ENCODE assay signal across 8 cellular contexts in genomic region chr7:44979481-44980392, GRCh38. TPM values are rescaled to one million over a fixed set of nuclear protein-coding genes. Genes with fewer than 3 reads are reported as not detected.
DNase-seq lines count a peak whose midpoint lies in the region; ATAC-seq and TF ChIP-seq lines count a peak whose summit lies in the region.

No MANE protein-coding gene starts in this region.

- H3K4me3 ChIP-seq in left lung (peak overlapping the region in 1 of 2 donors; percentile 63), tibial artery (no peak overlapping the region)

- H3K9me3 ChIP-seq in left lung, result no peaks in the 10 kb centered on the region
- H3K9me3 ChIP-seq in tibial artery, result no peaks in the 10 kb centered on the region

- intact Hi-C loops in left lung (cut with DNase I), result no loop called here
- intact Hi-C loops in tibial artery (cut with DNase I; ENCODE audit: low total_unique reads), result loop anchor here (10.0 kb wide), 1 partner anchor 375 kb away; the partner anchor contains the start of gene OGDH

- H3K27ac ChIP-seq in left lung, result peak overlapping the region; percentile 67 to 76
- no peak overlapping the region for H3K27ac ChIP-seq in tibial artery

- peaks cover 0 to 62% of the 10 kb centered on the region in 2 donors for H3K36me3 ChIP-seq in left lung
- H3K36me3 ChIP-seq in tibial artery, result peaks cover 17 to 90% (median 37%) of the 10 kb centered on the region in 3 donors

- no peak for TF ChIP-seq CTCF in left lung (IDR thresholded peaks at IDR 0.05)
- TF ChIP-seq CTCF in tibial artery (IDR thresholded peaks at IDR 0.05), result no peak

- ATAC-seq in GM18861 (IDR thresholded peaks at IDR 0.05; ENCODE audit: unreplicated experiment) (peak; percentile 1), left lung (peak; percentile 44), GM21447 (IDR thresholded peaks at IDR 0.05; ENCODE audit: unreplicated experiment) (no peak)

- in situ Hi-C loops in SK-MEL-5 (cut with HindIII; ENCODE audit: low pct_unique_long_range_greater_than_20kb, low sequenced_read_pairs), result no loop called here

- DNase-seq in AG08395 (ENCODE audit: low spot score), result peak; percentile 43
- DNase-seq in SK-MEL-5 (ENCODE audit: low read depth, low spot score), result peak; percentile 83
- no peak for DNase-seq in left lung
- DNase-seq in amniotic stem cell (lab: John Stamatoyannopoulos, UW), result no peak
- no peak for DNase-seq in NCI-H1092 (lab: John Stamatoyannopoulos, UW)
- DNase-seq in tibial artery, result no peak

- H3K27me3 ChIP-seq in left lung, result no peaks in the 10 kb centered on the region
- H3K27me3 ChIP-seq in tibial artery, result no peaks in the 10 kb centered on the region

- peaks cover 34 to 98% of the 10 kb centered on the region in 2 donors for H3K4me1 ChIP-seq in left lung
- no peaks in the 10 kb centered on the region for H3K4me1 ChIP-seq in tibial artery

RNA-seq across cellular contexts. Expression of gene MYO1G, which starts 0.9 kb away (rescaled TPM):
- total RNA-seq in SK-MEL-5 (2014; rRNA removed; shearing (Covaris generic)), result 0.03 and 0.26 TPM in 2 replicates
- polyA plus RNA-seq in SK-MEL-5 (2015; cell fraction: cytosol; rRNA removed), result 0.24 and 0.39 TPM in 2 replicates
- 0.23 and 0.90 TPM in 2 replicates for polyA plus RNA-seq in SK-MEL-5 (2015; cell fraction: nucleus; rRNA removed)
- total RNA-seq in left lung, result 10 to 100 TPM; 23.9 to 40.9 TPM

RNA-seq across cellular contexts. Expression of gene CCM2, which starts 20.3 kb away (rescaled TPM):
- total RNA-seq in SK-MEL-5 (2014; rRNA removed; shearing (Covaris generic)), result 29.0 and 30.0 TPM in 2 replicates
- polyA plus RNA-seq in SK-MEL-5 (2015; cell fraction: cytosol; rRNA removed), result 36.9 and 38.6 TPM in 2 replicates
- 32.9 and 38.2 TPM in 2 replicates for polyA plus RNA-seq in SK-MEL-5 (2015; cell fraction: nucleus; rRNA removed)
- total RNA-seq in left lung, result 10 to 100 TPM; 43.4 to 50.1 TPM

Comparison
In these comparisons a context has a peak if more than half of its experiments do, and no peak if none do; other contexts are left out.
1. DNase-seq: peak in AG08395 (single experiment) and SK-MEL-5 (single experiment); none in left lung (0 of 2), amniotic stem cell (single experiment), NCI-H1092 (single experiment) and tibial artery (0 of 2).
2. H3K27ac ChIP-seq: peak in left lung (2 of 2); none in tibial artery (0 of 2).
3. RNA of gene MYO1G, which starts 0.9 kb away (total RNA-seq): 23.9 to 40.9 TPM in left lung; 0.03 to 0.26 TPM in SK-MEL-5; every median in the first group is over 10 times any median in the second.